ENCODE assay signal across 15 cellular contexts in genomic region chr19:54434112-54434861, GRCh38. TPM values are rescaled to one million over a fixed set of nuclear protein-coding genes. Genes with fewer than 3 reads are reported as not detected.
DNase-seq lines count a peak whose midpoint lies in the region; ATAC-seq and TF ChIP-seq lines count a peak whose summit lies in the region.
"Had no signal": no experiment of that assay in that cellular context is flagged by ENCODE, and none has a peak within 500 bp of the region (broad histone marks: within the 10 kb centered on the region; RNA-seq: fewer than 3 reads in every experiment).

No MANE protein-coding gene starts in this region.

- no peaks in the 10 kb centered on the region for H3K27me3 ChIP-seq in body of pancreas
- peaks cover 13% of the 10 kb centered on the region for H3K27me3 ChIP-seq in osteoblast (ENCODE audit: insufficient read depth, low read length)

- no peak for ATAC-seq in body of pancreas
- ATAC-seq: activated CD4-positive, alpha-beta T cell treated with anti-CD3 and anti-CD28 coated beads for 36 hours; PC-3 had no signal

- DNase-seq in NCI-H1436 (lab: John Stamatoyannopoulos, UW) (peak; percentile 57), NCI-H1436 treated with DMSO at 0.1 percent for 48 hours (lab: John Stamatoyannopoulos, UW) (no peak), body of pancreas (peak in 1 of 4 donors; percentile 46), osteoblast (ENCODE audit: insufficient read length, low spot score, missing footprints) (peak; percentile 41), RKO (ENCODE audit: low spot score) (no peak), retina (no peak)
- DNase-seq: activated CD4-positive, alpha-beta T cell treated with anti-CD3 and anti-CD28 coated beads for 36 hours; PC-3; T-cell; trophoblast cell had no signal

- no peak for TF ChIP-seq POLR2A in body of pancreas (IDR thresholded peaks at IDR 0.05)

- H3K9me3 ChIP-seq in body of pancreas (no peaks in the 10 kb centered on the region), osteoblast (ENCODE audit: low read depth, low read length) (no peaks in the 10 kb centered on the region)
- H3K9me3 ChIP-seq: breast epithelium, heart right ventricle had no signal

- no peak for TF ChIP-seq CTCF in body of pancreas (IDR thresholded peaks at IDR 0.05)
- TF ChIP-seq CTCF in osteoblast (IDR thresholded peaks at IDR 0.05; ENCODE audit: extremely low read depth, low read depth, low read length), result no peak

- no peaks in the 10 kb centered on the region for H3K36me3 ChIP-seq in body of pancreas (replicated peaks in 1 of 2; ENCODE audit: insufficient read depth in 1 of 2, low read depth in 2 of 2)
- H3K36me3 ChIP-seq in osteoblast (ENCODE audit: insufficient read depth, low read length), result no peaks in the 10 kb centered on the region
- H3K36me3 ChIP-seq: breast epithelium had no signal

- H3K4me3 ChIP-seq in body of pancreas, result no peak overlapping the region
- no peak overlapping the region for H3K4me3 ChIP-seq in osteoblast (ENCODE audit: insufficient read depth, low read length)
- H3K4me3 ChIP-seq: breast epithelium, heart right ventricle had no signal

- H4K20me1 ChIP-seq in osteoblast (ENCODE audit: insufficient read depth, low read length), result peaks cover 25% of the 10 kb centered on the region

- H3K4me1 ChIP-seq in body of pancreas (peaks cover 76% of the 10 kb centered on the region), osteoblast (ENCODE audit: insufficient read depth, low read length) (no peaks in the 10 kb centered on the region)

- 37 to 43% methylated on average over 20 to 22 of the region's 22 CpGs for WGBS in body of pancreas, 2 donors

- peaks cover 4% of the 10 kb centered on the region for H3K79me2 ChIP-seq in osteoblast (ENCODE audit: insufficient read depth, low read length)

- peak overlapping the region; percentile 12 to 60 (median 37) for H3K27ac ChIP-seq in body of pancreas
- H3K27ac ChIP-seq in osteoblast (ENCODE audit: low read depth, low read length), result no peak overlapping the region
- H3K27ac ChIP-seq: breast epithelium, heart right ventricle had no signal

- intact Hi-C loops in body of pancreas (cut with DNase I), result no loop called here

- H2AFZ ChIP-seq in osteoblast (ENCODE audit: low read length), result no peak overlapping the region

- H3K4me2 ChIP-seq in osteoblast (ENCODE audit: insufficient read depth, low read length), result no peak overlapping the region

RNA-seq across cellular contexts. Expression of gene LENG8, which starts 14.7 kb away (rescaled TPM):
- total RNA-seq in body of pancreas, result 100 to 1,000 TPM; 182 to 290 TPM
- total RNA-seq in osteoblast, result 40.7 and 42.3 TPM in 2 replicates

RNA-seq across cellular contexts. Expression of gene TTYH1, which starts 19.0 kb away (rescaled TPM):
- total RNA-seq in body of pancreas (10 to 100 TPM; 20.5 to 88.7 TPM), osteoblast (not detected in 2 replicates)
- total RNA-seq: A172, endothelial cell of umbilical vein, LHCN-M2 had no signal

RNA-seq across cellular contexts. Expression of gene LENG9, which starts 29.3 kb away (rescaled TPM):
- total RNA-seq in body of pancreas, result 10 to 100 TPM; 21.8 to 25.7 TPM
- 14.4 and 21.4 TPM in 2 replicates for total RNA-seq in osteoblast
- total RNA-seq: A172 had no signal

RNA-seq across cellular contexts. Expression of gene CDC42EP5, which starts 38.8 kb away (rescaled TPM):
- 10 to 100 TPM; 18.2 to 92.9 TPM for total RNA-seq in body of pancreas
- 18.8 and 20.3 TPM in 2 replicates for total RNA-seq in osteoblast

Comparison
In these comparisons a context has a peak if more than half of its experiments do, and no peak if none do; other contexts are left out.
1. DNase-seq: peak in NCI-H1436 (single experiment) and osteoblast (single experiment); none in NCI-H1436 treated with DMSO at 0.1 percent for 48 hours (single experiment), RKO (single experiment) and retina (single experiment).
2. RNA of gene TTYH1, which starts 19.0 kb away (total RNA-seq): 20.5 to 88.7 TPM in body of pancreas; not detected in osteoblast; every median in the first group is over 10 times any median in the second.